Comparison of ENCODE assay signal across 24 cellular contexts in the genomic region with DNA sequence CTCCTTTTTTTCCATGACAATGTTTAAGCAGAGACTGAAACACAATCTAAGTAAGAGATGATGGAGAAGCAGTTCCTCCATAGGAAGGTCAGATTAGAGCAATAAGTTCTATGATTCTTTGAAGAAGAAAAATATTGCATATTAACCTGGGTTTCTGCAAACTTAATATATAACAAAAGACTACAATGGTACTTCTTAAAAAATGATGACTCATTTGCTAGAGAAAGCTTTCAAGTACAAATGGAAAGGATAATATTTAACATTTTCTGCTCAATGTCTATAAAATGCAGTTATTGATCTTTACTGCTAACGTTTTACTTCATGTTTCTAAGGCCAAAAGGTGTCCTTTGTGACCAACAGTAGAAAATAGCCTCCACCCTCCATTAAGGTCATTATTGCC.
DNase-seq lines count a peak whose midpoint lies in the region; ATAC-seq, FAIRE-seq and TF ChIP-seq lines count a peak whose summit lies in the region.
"Had no signal": no experiment of that assay in that cellular context is flagged by ENCODE, and none has a peak within 500 bp of the region (broad histone marks: within the 10 kb centered on the region; RNA-seq: fewer than 3 reads in every experiment).

No MANE protein-coding gene starts in this region.

- no peak for DNase-seq in mammary epithelial cell
- no peak for DNase-seq in breast epithelium (ENCODE audit: low spot score in 2 of 2)
- no peak for DNase-seq in RWPE2 (ENCODE audit: low spot score)
- DNase-seq in endodermal cell = no peak
- DNase-seq in activated effector memory CD4-positive, alpha-beta T cell treated with Interleukin-2 at 50 U/mL for 16 hours = no peak
- DNase-seq: activated CD4-positive, alpha-beta T cell treated with anti-CD3 and anti-CD28 coated beads for 4 hours; amygdala; GOT3; heart left ventricle; naive thymus-derived CD8-positive, alpha-beta T cell; NCI-H1048; NCI-H1930; NCI-H2227 treated with DMSO at 0.1 percent for 48 hours; posterior cingulate gyrus; stimulated activated CD8-positive, alpha-beta memory T cell treated with anti-CD3 and anti-CD28 coated beads, Interleukin-4, amount 100 ng/mL, for 48 hours; substantia nigra; SW 1271; upper lobe of right lung had no signal

- peak overlapping the region; percentile 78 for H3K27ac ChIP-seq in mammary epithelial cell (ENCODE audit: insufficient read depth, low read depth, low read length)
- H3K27ac ChIP-seq in breast epithelium = no peak overlapping the region
- H3K27ac ChIP-seq in RWPE2 (ENCODE audit: poor library complexity, severe bottlenecking) = peak overlapping the region; percentile 87
- no peak overlapping the region for H3K27ac ChIP-seq in endodermal cell (ENCODE audit: low read depth, low read length)
- H3K27ac ChIP-seq: heart left ventricle, upper lobe of right lung had no signal

- H3K4me3 ChIP-seq in mammary epithelial cell (replicated peaks in 1 of 3; ENCODE audit: insufficient read depth in 1 of 3, low read depth in 2 of 3, low read length in 3 of 3) = no peak overlapping the region
- H3K4me3 ChIP-seq in breast epithelium = no peak overlapping the region
- no peak overlapping the region for H3K4me3 ChIP-seq in RWPE2 (ENCODE audit: severe bottlenecking)
- H3K4me3 ChIP-seq in endodermal cell (ENCODE audit: low read length) = no peak overlapping the region
- H3K4me3 ChIP-seq: heart left ventricle, upper lobe of right lung had no signal

- H3K27me3 ChIP-seq in mammary epithelial cell (ENCODE audit: insufficient read depth, low read length) (no peaks in the 10 kb centered on the region), breast epithelium (no peaks in the 10 kb centered on the region), RWPE2 (ENCODE audit: insufficient read depth, poor library complexity, severe bottlenecking) (no peaks in the 10 kb centered on the region), endodermal cell (ENCODE audit: control insufficient read depth, insufficient read depth, low read length, poor library complexity, severe bottlenecking) (no peaks in the 10 kb centered on the region)
- H3K27me3 ChIP-seq: heart left ventricle, upper lobe of right lung had no signal

- H3K9me3 Mint-ChIP-seq in endodermal cell = no peaks in the 10 kb centered on the region
- H3K9me3 Mint-ChIP-seq: dendritic cell treated with granulocyte-macrophage colony-stimulating factor and Interleukin-4, amounts not matched to agents 40 ng/mL and 50 ng/mL, for 4 days; naive thymus-derived CD8-positive, alpha-beta T cell had no signal

- H2AFZ ChIP-seq in mammary epithelial cell (ENCODE audit: low read depth, low read length) = no peak overlapping the region

- in situ Hi-C loops in mammary epithelial cell (cut with MboI; ENCODE audit: low sequenced_read_pairs in 2 of 2) = no loop called here

- no peaks in the 10 kb centered on the region for H4K20me1 ChIP-seq in mammary epithelial cell (ENCODE audit: insufficient read depth, low read length)

- no peak overlapping the region for H3K27ac Mint-ChIP-seq in endodermal cell
- H3K27ac Mint-ChIP-seq: activated T-helper 2 cell treated with anti-CD3 and anti-CD28 coated beads, Interferon-gamma antibody, Interleukin-2, Interleukin-4, amounts not matched to agents 10 μg/mL and 5 μg/mL and 100 μg/mL, durations not matched to agents 14 hours and 24 hours and 36 hours; dendritic cell treated with granulocyte-macrophage colony-stimulating factor and Interleukin-4, amounts not matched to agents 40 ng/mL and 50 ng/mL, for 4 days had no signal

- H3K4me1 ChIP-seq in mammary epithelial cell (ENCODE audit: insufficient read depth, low read length) = peaks cover 48% of the 10 kb centered on the region
- no peaks in the 10 kb centered on the region for H3K4me1 ChIP-seq in breast epithelium
- peaks cover 42% of the 10 kb centered on the region for H3K4me1 ChIP-seq in RWPE2 (ENCODE audit: insufficient read depth, poor library complexity, severe bottlenecking)
- H3K4me1 ChIP-seq in endodermal cell (ENCODE audit: control insufficient read depth, insufficient read depth, low read length) = no peaks in the 10 kb centered on the region

- peak; percentile 78 for FAIRE-seq in islet of Langerhans (lab: Jason Lieb, UNC)
- FAIRE-seq: GM12891 had no signal

- H3K36me3 ChIP-seq in mammary epithelial cell (ENCODE audit: insufficient read depth, low read length) = no peaks in the 10 kb centered on the region
- no peaks in the 10 kb centered on the region for H3K36me3 ChIP-seq in breast epithelium
- H3K36me3 ChIP-seq in RWPE2 (ENCODE audit: low read depth) = no peaks in the 10 kb centered on the region
- H3K36me3 ChIP-seq in endodermal cell (ENCODE audit: control insufficient read depth, insufficient read depth, low read length) = no peaks in the 10 kb centered on the region

- H3K36me3 Mint-ChIP-seq in endodermal cell (ENCODE audit: low read depth) = no peaks in the 10 kb centered on the region

- TF ChIP-seq POLR2A in breast epithelium (IDR thresholded peaks at IDR 0.05) = no peak

- no peaks in the 10 kb centered on the region for H3K9me3 ChIP-seq in mammary epithelial cell (replicated peaks; ENCODE audit: insufficient read depth, low read length)
- no peaks in the 10 kb centered on the region for H3K9me3 ChIP-seq in breast epithelium
- no peaks in the 10 kb centered on the region for H3K9me3 ChIP-seq in RWPE2 (ENCODE audit: severe bottlenecking)
- no peaks in the 10 kb centered on the region for H3K9me3 ChIP-seq in endodermal cell (ENCODE audit: control insufficient read depth, low read length)
- H3K9me3 ChIP-seq: heart left ventricle, upper lobe of right lung had no signal

- no peaks in the 10 kb centered on the region for H3K4me1 Mint-ChIP-seq in endodermal cell

- dilution Hi-C loops in mammary epithelial cell (cut with HindIII; ENCODE audit: low sequenced_read_pairs) = loop anchor here (5.0 kb wide), 1 partner anchor 39 kb away; no protein-coding TSS in a partner anchor

- H3K4me3 Mint-ChIP-seq in endodermal cell = no peak overlapping the region
- H3K4me3 Mint-ChIP-seq: dendritic cell treated with granulocyte-macrophage colony-stimulating factor and Interleukin-4, amounts not matched to agents 40 ng/mL and 50 ng/mL, for 4 days; naive thymus-derived CD8-positive, alpha-beta T cell had no signal

- no peak for TF ChIP-seq CTCF in mammary epithelial cell (conservative IDR thresholded peaks at IDR 0.05 in 1 of 2, IDR thresholded peaks at IDR 0.05 in 1 of 2; ENCODE audit: extremely low read depth in 1 of 2, insufficient read depth in 1 of 2, low read depth in 1 of 2, low read length in 2 of 2)
- no peak for TF ChIP-seq CTCF in breast epithelium (IDR thresholded peaks at IDR 0.05)
- no peak for TF ChIP-seq CTCF in RWPE2 (IDR thresholded peaks at IDR 0.05; ENCODE audit: poor library complexity, severe bottlenecking)
- TF ChIP-seq CTCF in endodermal cell (conservative IDR thresholded peaks at IDR 0.05) = no peak

- intact Hi-C loops in mammary epithelial cell (cut with micrococcal nuclease) (loop anchor here (10.0 kb wide), 1 partner anchor 291 kb away; no protein-coding TSS in a partner anchor), breast epithelium (cut with DNase I; ENCODE audit: low total_unique reads) (no loop called here)

- WGBS in mammary epithelial cell (ENCODE audit: low coverage, missing lambda C conversion rate) = 67% methylated on average over 1 of the region's 1 CpG
- WGBS in endodermal cell (ENCODE audit: insufficient coverage in 1 of 2, insufficient read length in 1 of 2), 2 experiments = 83% methylated on average over 1 of the region's 1 CpG; no CpG with 5 or more reads in 1 of the 2 experiments

- H3K9ac ChIP-seq in mammary epithelial cell (ENCODE audit: insufficient read depth, low read length) = no peak overlapping the region
- no peak overlapping the region for H3K9ac ChIP-seq in endodermal cell (ENCODE audit: extremely low read depth, low read length, poor library complexity, severe bottlenecking)

- H3K4me2 ChIP-seq in mammary epithelial cell (ENCODE audit: insufficient read depth, low read depth, low read length) = no peak overlapping the region

- H3K27me3 Mint-ChIP-seq in endodermal cell (ENCODE audit: insufficient read depth) = no peaks in the 10 kb centered on the region
- H3K27me3 Mint-ChIP-seq: dendritic cell treated with granulocyte-macrophage colony-stimulating factor and Interleukin-4, amounts not matched to agents 40 ng/mL and 50 ng/mL, for 4 days; naive thymus-derived CD8-positive, alpha-beta T cell had no signal

- H3K79me2 ChIP-seq in mammary epithelial cell (ENCODE audit: insufficient read depth, low read length) = no peaks in the 10 kb centered on the region

- BruUV-seq in mammary epithelial cell (replicated peaks; lab: Mats Ljungman, UMichigan) = no TSS peak

- CTCF ChIA-PET in mammary epithelial cell (lab: Charles Lee; ENCODE audit: low non-redundant PET) = no interaction called here

- ATAC-seq in RWPE2 (ENCODE audit: low read depth) (no peak), GM19328 (IDR thresholded peaks at IDR 0.05; ENCODE audit: unreplicated experiment) (no peak)
- ATAC-seq: heart left ventricle; naive thymus-derived CD8-positive, alpha-beta T cell; Right ventricle myocardium inferior had no signal

Comparison
In these comparisons a context has a peak if more than half of its experiments do, and no peak if none do; other contexts are left out.
1. H3K27ac ChIP-seq: peak in mammary epithelial cell (single experiment) and RWPE2 (single experiment); none in breast epithelium (0 of 2) and endodermal cell (single experiment).